ENCODE assay signal across 1 cellular context in the genomic region with DNA sequence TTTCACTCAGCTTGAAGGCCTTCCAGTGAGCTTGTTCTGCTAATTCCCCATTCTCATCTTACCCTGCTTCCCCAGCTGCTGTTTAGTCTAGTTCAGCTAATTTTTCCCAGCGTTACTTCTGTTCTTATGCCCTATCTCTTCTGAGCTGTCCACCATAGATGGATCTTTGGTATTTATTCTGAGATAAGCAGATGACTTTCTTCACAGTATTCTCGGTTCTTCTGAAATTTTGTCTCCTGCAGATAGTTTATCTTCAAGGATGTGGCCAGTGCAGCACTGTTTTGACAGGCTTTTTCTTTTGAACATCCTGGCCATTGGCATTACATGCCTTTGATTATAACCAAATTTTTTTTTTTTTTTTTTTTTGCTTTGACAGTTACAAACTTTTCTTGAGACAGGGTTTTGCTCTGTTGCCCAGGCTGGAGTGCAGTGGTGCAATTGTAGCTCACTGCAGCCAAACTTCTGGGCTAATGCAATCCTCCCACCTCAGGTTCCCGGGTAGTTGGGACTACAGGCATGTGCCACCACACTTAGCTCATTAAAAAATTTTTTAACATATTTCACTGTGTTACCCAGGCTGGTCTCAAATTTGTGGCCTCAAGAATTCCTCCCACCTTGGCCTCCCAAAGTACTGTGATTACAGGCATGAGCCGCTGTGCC.
TF ChIP-seq lines count a peak whose summit lies in the region.

No MANE protein-coding gene starts in this region.

TF ChIP-seq in K562, 482 proteins besides CTCF, POLR2A, EP300 and RAD21 (continued from another document and continues in another):
- no peak for TF ChIP-seq PBX2 (CRISPR knock-in tag; IDR thresholded peaks at IDR 0.05; ENCODE audit: low read depth)
- TF ChIP-seq PBX2 (tag; conservative IDR thresholded peaks at IDR 0.05; ENCODE audit: low read depth), result peak; percentile 85
- TF ChIP-seq, protein P1, sequence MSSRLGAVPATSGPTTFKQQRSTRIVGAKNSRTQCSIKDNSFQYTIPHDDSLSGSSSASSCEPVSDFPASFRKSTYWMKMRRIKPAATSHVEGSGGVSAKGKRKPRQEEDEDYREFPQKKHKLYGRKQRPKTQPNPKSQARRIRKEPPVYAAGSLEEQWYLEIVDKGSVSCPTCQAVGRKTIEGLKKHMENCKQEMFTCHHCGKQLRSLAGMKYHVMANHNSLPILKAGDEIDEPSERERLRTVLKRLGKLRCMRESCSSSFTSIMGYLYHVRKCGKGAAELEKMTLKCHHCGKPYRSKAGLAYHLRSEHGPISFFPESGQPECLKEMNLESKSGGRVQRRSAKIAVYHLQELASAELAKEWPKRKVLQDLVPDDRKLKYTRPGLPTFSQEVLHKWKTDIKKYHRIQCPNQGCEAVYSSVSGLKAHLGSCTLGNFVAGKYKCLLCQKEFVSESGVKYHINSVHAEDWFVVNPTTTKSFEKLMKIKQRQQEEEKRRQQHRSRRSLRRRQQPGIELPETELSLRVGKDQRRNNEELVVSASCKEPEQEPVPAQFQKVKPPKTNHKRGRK (tag; IDR thresholded peaks at IDR 0.05), result no peak
- TF ChIP-seq, protein P2, sequence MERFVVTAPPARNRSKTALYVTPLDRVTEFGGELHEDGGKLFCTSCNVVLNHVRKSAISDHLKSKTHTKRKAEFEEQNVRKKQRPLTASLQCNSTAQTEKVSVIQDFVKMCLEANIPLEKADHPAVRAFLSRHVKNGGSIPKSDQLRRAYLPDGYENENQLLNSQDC (CRISPR knock-in tag; IDR thresholded peaks at IDR 0.05), result no peak
- TF ChIP-seq U2AF2 (optimal IDR thresholded peaks at IDR 0.05; ENCODE audit: low read depth, low read length), result no peak
- TF ChIP-seq WHSC1 (IDR thresholded peaks at IDR 0.05; ENCODE audit: low read length), result no peak
- no peak for TF ChIP-seq SNIP1 (IDR thresholded peaks at IDR 0.05; ENCODE audit: low read depth)
- no peak for TF ChIP-seq NUFIP1 (IDR thresholded peaks at IDR 0.05; ENCODE audit: partially characterized antibody)
- TF ChIP-seq BDP1 (IDR thresholded peaks at IDR 0.05; ENCODE audit: insufficient read depth, insufficient read length), result no peak
- no peak for TF ChIP-seq ZNF445 (CRISPR knock-in tag; IDR thresholded peaks at IDR 0.05; ENCODE audit: low read depth)
- TF ChIP-seq ZNF583 (CRISPR knock-in tag; IDR thresholded peaks at IDR 0.05), result no peak
- TF ChIP-seq TBP (optimal IDR thresholded peaks at IDR 0.05; ENCODE audit: low read depth, low read length), result no peak
- TF ChIP-seq POU5F1 (IDR thresholded peaks at IDR 0.05; ENCODE audit: borderline replicate concordance, low read depth, low read length, partially characterized antibody), result no peak
- TF ChIP-seq FOXK2 (conservative IDR thresholded peaks at IDR 0.05 in 1 of 2, IDR thresholded peaks at IDR 0.05 in 1 of 2; ENCODE audit: low read depth in 2 of 2), result peak in 1 of 2 experiments; percentile 41; a peak in 1 of 4 replicates
- TF ChIP-seq MCM3 (IDR thresholded peaks at IDR 0.05), result no peak
- no peak for TF ChIP-seq COPS2 (conservative IDR thresholded peaks at IDR 0.05)
- no peak for TF ChIP-seq SMAD2 (IDR thresholded peaks at IDR 0.05; ENCODE audit: low read depth, low read length)
- TF ChIP-seq ARNT (IDR thresholded peaks at IDR 0.05), result peak in 1 of 2 experiments; percentile 56; a peak in 1 of 4 replicates
- no peak for TF ChIP-seq HMG20B (CRISPR knock-in tag; IDR thresholded peaks at IDR 0.05)
- TF ChIP-seq, protein P3, sequence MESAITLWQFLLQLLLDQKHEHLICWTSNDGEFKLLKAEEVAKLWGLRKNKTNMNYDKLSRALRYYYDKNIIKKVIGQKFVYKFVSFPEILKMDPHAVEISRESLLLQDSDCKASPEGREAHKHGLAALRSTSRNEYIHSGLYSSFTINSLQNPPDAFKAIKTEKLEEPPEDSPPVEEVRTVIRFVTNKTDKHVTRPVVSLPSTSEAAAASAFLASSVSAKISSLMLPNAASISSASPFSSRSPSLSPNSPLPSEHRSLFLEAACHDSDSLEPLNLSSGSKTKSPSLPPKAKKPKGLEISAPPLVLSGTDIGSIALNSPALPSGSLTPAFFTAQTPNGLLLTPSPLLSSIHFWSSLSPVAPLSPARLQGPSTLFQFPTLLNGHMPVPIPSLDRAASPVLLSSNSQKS (CRISPR knock-in tag; IDR thresholded peaks at IDR 0.05), result no peak
- no peak for TF ChIP-seq ZNF695 (CRISPR knock-in tag; IDR thresholded peaks at IDR 0.05)
- TF ChIP-seq KAT2B (IDR thresholded peaks at IDR 0.05; ENCODE audit: low read depth, low read length), result no peak
- no peak for TF ChIP-seq SIX5 (IDR thresholded peaks at IDR 0.05; ENCODE audit: borderline replicate concordance in 1 of 2, insufficient read depth in 1 of 2, low read depth in 1 of 2, low read length in 2 of 2)
- no peak for TF ChIP-seq NFXL1 (CRISPR knock-in tag; IDR thresholded peaks at IDR 0.05)
- TF ChIP-seq ZNF174 (CRISPR knock-in tag; IDR thresholded peaks at IDR 0.05), result no peak
- TF ChIP-seq STAT5A (IDR thresholded peaks at IDR 0.05; ENCODE audit: borderline replicate concordance, low read length), result peak; percentile 40; the same call in 1 of the 2 replicates
- no peak for TF ChIP-seq PTRF (tag; IDR thresholded peaks at IDR 0.05)
- no peak for TF ChIP-seq TCF7L2 (IDR thresholded peaks at IDR 0.05; ENCODE audit: low read depth, low read length)
- no peak for TF ChIP-seq U2AF1 (optimal IDR thresholded peaks at IDR 0.05; ENCODE audit: low read depth, low read length)
- peak; percentile 30; the same call in 1 of the 2 replicates for TF ChIP-seq GTF2E2 (tag; IDR thresholded peaks at IDR 0.05)
- peak in 1 of 2 experiments; percentile 89; a peak in 1 of 4 replicates for TF ChIP-seq TEAD1 (CRISPR knock-in tag; IDR thresholded peaks at IDR 0.05)
- peak; percentile 45; the same call in 1 of the 2 replicates for TF ChIP-seq BCOR (IDR thresholded peaks at IDR 0.05)
- TF ChIP-seq CREB1 (IDR thresholded peaks at IDR 0.05), result no peak
- no peak for TF ChIP-seq CREB1 (CRISPR knock-in tag; IDR thresholded peaks at IDR 0.05)
- peak; percentile 94 for TF ChIP-seq CBFA2T3 (IDR thresholded peaks at IDR 0.05)
- no peak for TF ChIP-seq ZNF197 (CRISPR knock-in tag; IDR thresholded peaks at IDR 0.05; ENCODE audit: low read depth)
- TF ChIP-seq RCOR1 (IDR thresholded peaks at IDR 0.05; ENCODE audit: borderline replicate concordance in 1 of 2, low read depth in 2 of 2, low read length in 2 of 2), result peak; percentile 24 to 90; a peak in 2 of 4 replicates
- TF ChIP-seq FOXK1 (CRISPR knock-in tag; IDR thresholded peaks at IDR 0.05; ENCODE audit: borderline replicate concordance), result no peak
- TF ChIP-seq CAMTA2 (CRISPR knock-in tag; conservative IDR thresholded peaks at IDR 0.05), result no peak
- TF ChIP-seq, protein P4, sequence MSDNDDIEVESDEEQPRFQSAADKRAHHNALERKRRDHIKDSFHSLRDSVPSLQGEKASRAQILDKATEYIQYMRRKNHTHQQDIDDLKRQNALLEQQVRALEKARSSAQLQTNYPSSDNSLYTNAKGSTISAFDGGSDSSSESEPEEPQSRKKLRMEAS (CRISPR knock-in tag; IDR thresholded peaks at IDR 0.05), result no peak
- TF ChIP-seq ZBTB5 (IDR thresholded peaks at IDR 0.05), result no peak
- TF ChIP-seq MED1 (CRISPR knock-in tag; IDR thresholded peaks at IDR 0.05; ENCODE audit: borderline replicate concordance), result no peak
- no peak for TF ChIP-seq ZNF507 (tag; conservative IDR thresholded peaks at IDR 0.05)
- TF ChIP-seq FOXO4 (CRISPR knock-in tag; IDR thresholded peaks at IDR 0.05), result no peak
- TF ChIP-seq HSF4 (CRISPR knock-in tag; IDR thresholded peaks at IDR 0.05; ENCODE audit: borderline replicate concordance), result no peak
- TF ChIP-seq CHAMP1 (IDR thresholded peaks at IDR 0.05), result no peak
- TF ChIP-seq ZNF146 (CRISPR knock-in tag; IDR thresholded peaks at IDR 0.05; ENCODE audit: unreplicated experiment), result no peak
- no peak for TF ChIP-seq ELF2 (CRISPR knock-in tag; IDR thresholded peaks at IDR 0.05)
- TF ChIP-seq ZFP1 (CRISPR knock-in tag; IDR thresholded peaks at IDR 0.05), result 0 out of 2 replicates have a peak, but pooled peaks have one; percentile 9
- TF ChIP-seq HMGN3 (IDR thresholded peaks at IDR 0.05; ENCODE audit: borderline replicate concordance, extremely low read depth, insufficient read length, low read depth, low read length), result no peak
- no peak for TF ChIP-seq ZNF668 (CRISPR knock-in tag; IDR thresholded peaks at IDR 0.05)
- TF ChIP-seq ZNF384 (IDR thresholded peaks at IDR 0.05; ENCODE audit: low read depth, low read length), result no peak; the same call in 1 of the 2 replicates
- no peak for TF ChIP-seq TAF9B (IDR thresholded peaks at IDR 0.05; ENCODE audit: partially characterized antibody)
- TF ChIP-seq ZNF175 (CRISPR knock-in tag; IDR thresholded peaks at IDR 0.05; ENCODE audit: low read depth), result 0 out of 2 replicates have a peak, but pooled peaks have one; percentile 56
- 0 out of 2 replicates have a peak, but pooled peaks have one; percentile 54 for TF ChIP-seq ZNF134 (CRISPR knock-in tag; conservative IDR thresholded peaks at IDR 0.05)
